9 cellular contexts compared by ENCODE assay signal in the genomic region with DNA sequence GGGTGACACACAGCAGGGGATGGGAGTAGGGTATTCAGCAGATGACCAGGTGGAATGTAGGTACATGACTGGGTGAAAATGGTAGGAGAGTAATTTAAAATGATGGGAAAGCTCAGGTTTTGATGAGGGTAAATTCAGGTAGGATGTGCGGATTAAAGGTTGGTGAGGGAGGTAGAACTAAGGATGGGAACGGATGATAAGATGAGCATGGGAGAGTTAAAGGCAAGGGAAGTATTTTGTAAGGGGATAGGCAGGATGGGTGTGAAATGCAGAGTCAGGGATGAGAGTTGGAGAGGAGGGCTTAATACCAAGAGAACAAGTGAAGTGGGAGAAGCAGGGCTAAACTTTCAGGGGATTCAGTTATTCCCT. TPM values are rescaled to one million over a fixed set of nuclear protein-coding genes. Genes with fewer than 3 reads are reported as not detected.
DNase-seq lines count a peak whose midpoint lies in the region; ATAC-seq and TF ChIP-seq lines count a peak whose summit lies in the region.
"Had no signal": no experiment of that assay in that cellular context is flagged by ENCODE, and none has a peak within 500 bp of the region (broad histone marks: within the 10 kb centered on the region; RNA-seq: fewer than 3 reads in every experiment).

No MANE protein-coding gene starts in this region.

- H3K4me3 ChIP-seq in GM08714 (ENCODE audit: low read length) (peak overlapping the region; percentile 83), foreskin fibroblast (ENCODE audit: low read depth in 1 of 2, low read length in 2 of 2) (peak overlapping the region; percentile 82 to 97), skeletal muscle tissue (ENCODE audit: low read length in 3 of 3) (peak overlapping the region; percentile 90 to 96 (median 95))

- CTCF ChIA-PET in RWPE1 (lab: Yijun Ruan, JAX), result interaction anchor here (0.6 kb wide), 1 partner anchor 1622 kb away, joined by 3 read pairs; no protein-coding TSS in a partner anchor

- H3K36me3 Mint-ChIP-seq in type B pancreatic cell, result peaks cover 15% of the 10 kb centered on the region

- peaks cover 56 to 63% (median 57%) of the 10 kb centered on the region in 3 donors for H3K4me1 ChIP-seq in skeletal muscle tissue (ENCODE audit: control insufficient read depth in 3 of 3, insufficient read depth in 3 of 3, low read length in 3 of 3)

- H3K27ac ChIP-seq in RWPE1 (peak overlapping the region; percentile 50), skeletal muscle tissue (ENCODE audit: low read depth, low read length) (peak overlapping the region; percentile 95)

- H3K4me1 Mint-ChIP-seq in type B pancreatic cell (ENCODE audit: unreplicated experiment), result peaks cover 16% of the 10 kb centered on the region

- no peak overlapping the region for H3K4me3 Mint-ChIP-seq in type B pancreatic cell

- POLR2A ChIA-PET in RWPE1 (lab: Yijun Ruan, JAX; ENCODE audit: low non-redundant PET), result interaction anchor here (0.8 kb wide), 1 partner anchor 69 kb away, joined by 3 read pairs; no protein-coding TSS in a partner anchor

- H3K27ac Mint-ChIP-seq in type B pancreatic cell, result no peak overlapping the region

- H3K9ac ChIP-seq in skeletal muscle tissue (ENCODE audit: low read depth in 1 of 3, low read length in 3 of 3), result peak overlapping the region; percentile 93 to 98 (median 95)

- H3K9me3 ChIP-seq in skeletal muscle tissue (ENCODE audit: control insufficient read depth in 3 of 3, low read length in 3 of 3), result no peaks in the 10 kb centered on the region

- DNase-seq in RWPE1 (ENCODE audit: low spot score) (no peak), foreskin fibroblast (no peak), type B pancreatic cell (ENCODE audit: extremely low spot score, unreplicated experiment) (no peak), NCI-H1417 treated with DMSO at 0.1 percent for 48 hours (lab: John Stamatoyannopoulos, UW) (no peak)

- peaks cover 7 to 17% (median 9%) of the 10 kb centered on the region in 3 donors for H3K36me3 ChIP-seq in skeletal muscle tissue (ENCODE audit: control insufficient read depth in 3 of 3, insufficient read depth in 3 of 3, low read length in 3 of 3)

- ATAC-seq in HG03095 (IDR thresholded peaks at IDR 0.05; ENCODE audit: unreplicated experiment) (no peak), GM21737 (IDR thresholded peaks at IDR 0.05; ENCODE audit: unreplicated experiment) (no peak)

- no peaks in the 10 kb centered on the region for H3K27me3 Mint-ChIP-seq in type B pancreatic cell

- TF ChIP-seq CTCF in RWPE1 (conservative IDR thresholded peaks at IDR 0.05; ENCODE audit: low read depth) (no peak), foreskin fibroblast (IDR thresholded peaks at IDR 0.05; ENCODE audit: low read depth, low read length) (no peak), type B pancreatic cell (conservative IDR thresholded peaks at IDR 0.05) (no peak)

- no peaks in the 10 kb centered on the region for H3K9me3 Mint-ChIP-seq in type B pancreatic cell

- no peaks in the 10 kb centered on the region for H3K27me3 ChIP-seq in skeletal muscle tissue (ENCODE audit: control insufficient read depth in 3 of 3, insufficient read depth in 3 of 3, low read length in 3 of 3)

RNA-seq across cellular contexts. Expression of gene TLN1, which starts 1.5 kb away (rescaled TPM):
- total RNA-seq in skeletal muscle tissue (90.8 TPM), type B pancreatic cell (ENCODE audit: low replicate concordance) (136 and 164 TPM in 2 replicates)

RNA-seq across cellular contexts. Expression of gene CREB3, which starts 2.0 kb away (rescaled TPM):
- total RNA-seq in skeletal muscle tissue (20.9 TPM), type B pancreatic cell (ENCODE audit: low replicate concordance) (29.1 and 36.4 TPM in 2 replicates)

RNA-seq across cellular contexts. Expression of gene GBA2, which starts 18.6 kb away (rescaled TPM):
- total RNA-seq in skeletal muscle tissue (31.3 TPM), type B pancreatic cell (ENCODE audit: low replicate concordance) (100 and 103 TPM in 2 replicates)

RNA-seq across cellular contexts. Expression of gene RGP1, which starts 18.6 kb away (rescaled TPM):
- total RNA-seq in skeletal muscle tissue (7.8 TPM), type B pancreatic cell (ENCODE audit: low replicate concordance) (35.0 and 35.7 TPM in 2 replicates)

RNA-seq across cellular contexts. Expression of gene MSMP, which starts 23.6 kb away (rescaled TPM):
- total RNA-seq in skeletal muscle tissue (not detected), type B pancreatic cell (ENCODE audit: low replicate concordance) (not detected in 2 replicates)
- total RNA-seq: mesenteric fat pad had no signal
